In genomic region chr18:63447066-63447465, GRCh38 we compare ENCODE assay signal across 21 cellular contexts. TPM values are rescaled to one million over a fixed set of nuclear protein-coding genes. Genes with fewer than 3 reads are reported as not detected.
DNase-seq lines count a peak whose midpoint lies in the region; ATAC-seq, FAIRE-seq and TF ChIP-seq lines count a peak whose summit lies in the region.
"Had no signal": no experiment of that assay in that cellular context is flagged by ENCODE, and none has a peak within 500 bp of the region (broad histone marks: within the 10 kb centered on the region; RNA-seq: fewer than 3 reads in every experiment).

No MANE protein-coding gene starts in this region.

- no peak overlapping the region for H2BK5ac ChIP-seq in H1 (ENCODE audit: low read depth, low read length)

- H4K20me1 ChIP-seq in HepG2 (ENCODE audit: insufficient read depth, low read length) (no peaks in the 10 kb centered on the region), H1 (replicated peaks in 1 of 2; ENCODE audit: control insufficient read depth in 1 of 2, insufficient read depth in 2 of 2, low read length in 2 of 2) (peaks cover 0 to 2% of the 10 kb centered on the region in 2 experiments)

- no TSS peak for BruUV-seq in HepG2 (replicated peaks; lab: Mats Ljungman, UMichigan)

- no peak overlapping the region for H3K4me3 ChIP-seq in liver (ENCODE audit: low read depth in 1 of 3, low read length in 3 of 3)
- H3K4me3 ChIP-seq in HepG2 (replicated peaks in 1 of 3; ENCODE audit: insufficient read depth in 1 of 3, low read depth in 2 of 3, low read length in 3 of 3) = no peak overlapping the region
- no peak overlapping the region for H3K4me3 ChIP-seq in H1 (ENCODE audit: extremely low read depth in 1 of 4, insufficient read depth in 2 of 4, low read depth in 3 of 4, low read length in 4 of 4)
- no peak overlapping the region for H3K4me3 ChIP-seq in vagina
- H3K4me3 ChIP-seq in esophagus muscularis mucosa = no peak overlapping the region
- H3K4me3 ChIP-seq: GM23248 had no signal

- H3K27me3 ChIP-seq in liver (ENCODE audit: control insufficient read depth in 4 of 4, insufficient read depth in 4 of 4, low read length in 3 of 4) = no peaks in the 10 kb centered on the region
- H3K27me3 ChIP-seq in HepG2 (ENCODE audit: control insufficient read depth in 1 of 2, insufficient read depth in 2 of 2, low read length in 2 of 2) = no peaks in the 10 kb centered on the region
- no peaks in the 10 kb centered on the region for H3K27me3 ChIP-seq in H1 (replicated peaks in 1 of 4; ENCODE audit: control insufficient read depth in 3 of 4, extremely low read depth in 1 of 4, insufficient read depth in 3 of 4, low read length in 3 of 4)
- no peaks in the 10 kb centered on the region for H3K27me3 ChIP-seq in vagina
- H3K27me3 ChIP-seq in esophagus muscularis mucosa = no peaks in the 10 kb centered on the region

- no peak overlapping the region for H2BK20ac ChIP-seq in H1 (ENCODE audit: low read length)

- POLR2A ChIA-PET in HepG2 (lab: Yijun Ruan, JAX) (no interaction called here), H1 (lab: Charles Lee; ENCODE audit: partially characterized antibody) (no interaction called here)

- H3K79me1 ChIP-seq in H1 (ENCODE audit: low read depth, low read length) = no peaks in the 10 kb centered on the region

- H3K36me3 ChIP-seq in liver (ENCODE audit: control insufficient read depth in 4 of 4, insufficient read depth in 3 of 4, low read depth in 1 of 4, low read length in 3 of 4) (no peaks in the 10 kb centered on the region), HepG2 (replicated peaks in 1 of 2; ENCODE audit: control insufficient read depth in 1 of 2, insufficient read depth in 2 of 2, low read length in 2 of 2) (no peaks in the 10 kb centered on the region), H1 (ENCODE audit: control insufficient read depth in 2 of 4, insufficient read depth in 4 of 4, low read length in 3 of 4) (no peaks in the 10 kb centered on the region), vagina (no peaks in the 10 kb centered on the region), esophagus muscularis mucosa (no peaks in the 10 kb centered on the region)

- CTCF ChIA-PET in HepG2 (lab: Yijun Ruan, JAX; ENCODE audit: low intra/inter-chr PET ratio, low total read pairs) = no interaction called here
- CTCF ChIA-PET in H1 (lab: Charles Lee; ENCODE audit: partially characterized antibody) = interaction anchor here (0.9 to 1.4 kb wide), 3 partner anchors 20 to 377 kb away, joined by 4 to 5 read pairs (median 4); no protein-coding TSS in a partner anchor

- no peak overlapping the region for H3K18ac ChIP-seq in H1 (ENCODE audit: extremely low read depth, low read length)

- H2AFZ ChIP-seq in HepG2 (ENCODE audit: low read length) (no peak overlapping the region), H1 (ENCODE audit: low read length) (0 out of 2 replicates have a peak overlapping the region, but pooled peaks have one; percentile 0)
- H2AFZ ChIP-seq: GM23248 had no signal

- H4K91ac ChIP-seq in H1 (replicated peaks; ENCODE audit: insufficient read length, low read length) = no peak overlapping the region

- TF ChIP-seq POLR2A in HepG2 (IDR thresholded peaks at IDR 0.05; ENCODE audit: insufficient read depth in 1 of 2, low read depth in 2 of 2, low read length in 2 of 2) (no peak), H1 (IDR thresholded peaks at IDR 0.05; ENCODE audit: control extremely low read depth in 1 of 2, low read depth in 2 of 2, low read length in 2 of 2) (no peak), vagina (IDR thresholded peaks at IDR 0.05) (no peak), esophagus muscularis mucosa (IDR thresholded peaks at IDR 0.05; ENCODE audit: low read depth) (no peak)

- no peaks in the 10 kb centered on the region for H3K79me2 ChIP-seq in HepG2 (ENCODE audit: insufficient read depth, low read length)
- no peaks in the 10 kb centered on the region for H3K79me2 ChIP-seq in H1 (ENCODE audit: control insufficient read depth in 1 of 2, insufficient read depth in 2 of 2, low read length in 2 of 2)

- H2BK12ac ChIP-seq in H1 (ENCODE audit: low read depth, low read length) = no peak overlapping the region

- H4K8ac ChIP-seq in H1 (ENCODE audit: extremely low read depth, insufficient read depth, low read length) = no peak overlapping the region

- no peak overlapping the region for H3K14ac ChIP-seq in H1 (ENCODE audit: insufficient read length)

- no peak overlapping the region for H2BK15ac ChIP-seq in H1 (ENCODE audit: low read length)

- H3K4ac ChIP-seq in H1 (replicated peaks; ENCODE audit: insufficient read length, low read depth, low read length) = no peak overlapping the region

- H2BK120ac ChIP-seq in H1 (replicated peaks; ENCODE audit: low read depth, low read length) = no peak overlapping the region

- no peak for FAIRE-seq in HepG2 (lab: Jason Lieb, UNC)
- FAIRE-seq in H1 (lab: Jason Lieb, UNC) = no peak
- FAIRE-seq: GM12891 had no signal

- H3K23me2 ChIP-seq in H1 (ENCODE audit: low read depth, low read length) = no peaks in the 10 kb centered on the region

- intact Hi-C loops in HepG2 (cut with micrococcal nuclease; ENCODE audit: unreplicated experiment) (no loop called here), vagina (cut with DNase I) (no loop called here), esophagus muscularis mucosa (cut with DNase I) (no loop called here)

- ATAC-seq in HepG2 (no peak), left lobe of liver (peak; percentile 94), GM21717 (IDR thresholded peaks at IDR 0.05; ENCODE audit: unreplicated experiment) (no peak)

- in situ Hi-C loops in HepG2 (cut with HindIII; ENCODE audit: extremely low pct_ligation_motif_present, low pct_unique_long_range_greater_than_20kb) = loop anchor here (10.0 kb wide), 1 partner anchor 312 kb away; no protein-coding TSS in a partner anchor

- no peak overlapping the region for H3K4me2 ChIP-seq in HepG2 (ENCODE audit: low read depth, low read length)
- H3K4me2 ChIP-seq in H1 (ENCODE audit: insufficient read depth in 1 of 2, low read depth in 2 of 2, low read length in 2 of 2) = no peak overlapping the region

- no peak overlapping the region for H3K56ac ChIP-seq in H1 (replicated peaks; ENCODE audit: insufficient read length, low read depth, low read length)

- DNase-seq in HepG2 (ENCODE audit: low spot score) (no peak), H1 (ENCODE audit: low read depth in 1 of 2, low spot score in 2 of 2) (no peak), left lobe of liver (ENCODE audit: low spot score) (peak; percentile 81), vagina (ENCODE audit: extremely low spot score in 2 of 2) (no peak), esophagus muscularis mucosa (ENCODE audit: extremely low spot score) (no peak)
- DNase-seq: C1 segment of cervical spinal cord; Calu3; CD4-positive, alpha-beta memory T cell; COR-L47; DMS79 treated with DMSO at 0.1 percent for 48 hours; GF-D8; GM23248; H9 had no signal

- 45% methylated on average over 5 of the region's 5 CpGs for WGBS in liver
- 16% methylated on average over 5 of the region's 5 CpGs for WGBS in HepG2 (ENCODE audit: low lambda C conversion rate)
- 84% methylated on average over 5 of the region's 5 CpGs; no CpG with 5 or more reads in 1 of the 2 experiments for WGBS in H1 (ENCODE audit: extremely low coverage in 1 of 2, insufficient coverage in 1 of 2, insufficient read length in 1 of 2, insufficient replicate concordance in 2 of 2, low coverage in 1 of 2, low lambda C conversion rate in 2 of 2, missing lambda C conversion rate in 1 of 2), 2 experiments
- 85% methylated on average over 5 of the region's 5 CpGs for WGBS in esophagus muscularis mucosa

- TF ChIP-seq RAD21 in liver (IDR thresholded peaks at IDR 0.05) (no peak), HepG2 (CRISPR knock-in tag; IDR thresholded peaks at IDR 0.05) (no peak), H1 (IDR thresholded peaks at IDR 0.05 in 1 of 2, conservative IDR thresholded peaks at IDR 0.05 in 1 of 2; ENCODE audit: low read depth in 2 of 2, low read length in 2 of 2) (no peak)

- H3K9me3 ChIP-seq in liver (ENCODE audit: control insufficient read depth in 4 of 4, low read length in 3 of 4) (no peaks in the 10 kb centered on the region), HepG2 (ENCODE audit: low read length) (no peaks in the 10 kb centered on the region), H1 (ENCODE audit: insufficient read depth in 2 of 2, low read depth in 1 of 2, low read length in 1 of 2) (no peaks in the 10 kb centered on the region; a peak in 1 of 4 replicates), vagina (no peaks in the 10 kb centered on the region), esophagus muscularis mucosa (no peaks in the 10 kb centered on the region)

- TF ChIP-seq CTCF in liver (IDR thresholded peaks at IDR 0.05; ENCODE audit: low read depth, low read length, missing input control) = no peak
- no peak for TF ChIP-seq CTCF in HepG2 (CRISPR knock-in tag; IDR thresholded peaks at IDR 0.05)
- no peak for TF ChIP-seq CTCF in H1 (IDR thresholded peaks at IDR 0.05; ENCODE audit: control extremely low read depth in 1 of 3, insufficient read depth in 1 of 3, low read depth in 1 of 3, low read length in 3 of 3)
- TF ChIP-seq CTCF in vagina (IDR thresholded peaks at IDR 0.05) = no peak
- TF ChIP-seq CTCF in esophagus muscularis mucosa (IDR thresholded peaks at IDR 0.05) = no peak

- no peak overlapping the region for H2AK5ac ChIP-seq in H1 (ENCODE audit: low read depth, low read length)

- peaks cover 0 to 13% (median 5%) of the 10 kb centered on the region in 4 donors for H3K4me1 ChIP-seq in liver (ENCODE audit: control insufficient read depth in 4 of 4, insufficient read depth in 4 of 4, low read length in 3 of 4)
- no peaks in the 10 kb centered on the region for H3K4me1 ChIP-seq in HepG2 (ENCODE audit: insufficient read depth, low read length)
- H3K4me1 ChIP-seq in H1 (replicated peaks in 1 of 4; ENCODE audit: control insufficient read depth in 3 of 4, insufficient read depth in 4 of 4, low read length in 3 of 4) = no peaks in the 10 kb centered on the region; a peak in 1 of 7 replicates
- peaks cover 22% of the 10 kb centered on the region for H3K4me1 ChIP-seq in vagina
- peaks cover 0 to 4% (median 0%) of the 10 kb centered on the region in 4 donors for H3K4me1 ChIP-seq in esophagus muscularis mucosa

- H3K27ac ChIP-seq in liver (ENCODE audit: low read depth in 1 of 2, low read length in 2 of 2) (no peak overlapping the region), HepG2 (ENCODE audit: extremely low read length, insufficient read depth, low read length) (no peak overlapping the region), H1 (ENCODE audit: low read depth, low read length) (no peak overlapping the region), vagina (no peak overlapping the region), esophagus muscularis mucosa (replicated peaks in 1 of 4) (no peak overlapping the region)
- H3K27ac ChIP-seq: GM23248 had no signal

- H3K9ac ChIP-seq in liver (ENCODE audit: low read depth in 1 of 2, low read length in 2 of 2) = no peak overlapping the region
- no peak overlapping the region for H3K9ac ChIP-seq in HepG2 (ENCODE audit: insufficient read depth, low read depth, low read length)
- H3K9ac ChIP-seq in H1 (replicated peaks in 1 of 4; ENCODE audit: extremely low read depth in 1 of 4, low read depth in 3 of 4, low read length in 3 of 4) = no peak overlapping the region
- H3K9ac ChIP-seq: GM23248 had no signal

- TF ChIP-seq EP300 in HepG2 (IDR thresholded peaks at IDR 0.05; ENCODE audit: low read depth in 2 of 2, low read length in 2 of 2) = no peak
- TF ChIP-seq EP300 in HepG2 (CRISPR knock-in tag; IDR thresholded peaks at IDR 0.05; ENCODE audit: borderline replicate concordance) = no peak
- no peak for TF ChIP-seq EP300 in H1 (IDR thresholded peaks at IDR 0.05; ENCODE audit: borderline replicate concordance in 1 of 2, low read depth in 2 of 2, low read length in 2 of 2)
- no peak for TF ChIP-seq EP300 in esophagus muscularis mucosa (IDR thresholded peaks at IDR 0.05)

- no peak overlapping the region for H3K23ac ChIP-seq in H1 (ENCODE audit: insufficient read length)

- H4K5ac ChIP-seq in H1 (ENCODE audit: insufficient read length, low read depth, low read length) = no peak overlapping the region

RNA-seq across cellular contexts. Expression of gene VPS4B, which starts 24.8 kb away (rescaled TPM):
- total RNA-seq in liver (10 to 100 TPM; 18.6 to 20.6 TPM), HepG2 (2016; rRNA removed; fragmentation: Illumina TruSeq; extraction: Trizol) (25.9 and 38.3 TPM in 2 replicates), left lobe of liver (24.7 TPM), vagina (30.7 TPM), esophagus muscularis mucosa (10 to 100 TPM; 25.7 to 32.1 (median 29.4) TPM)
- polyA plus RNA-seq in liver (10 to 100 TPM; 12.2 to 17.7 TPM), HepG2 (2011; rRNA removed) (11.7 and 12.8 TPM in 2 replicates), H1 (2011; rRNA removed) (6.1 and 7.2 TPM in 2 replicates)
- 2.2 TPM in 2 replicates for total RNA-seq in HepG2 (2016; cell fraction: cytosol; rRNA removed; fragmentation: Illumina TruSeq; extraction: Trizol; ENCODE audit: low read depth)
- 28.6 and 39.0 TPM in 2 replicates for total RNA-seq in HepG2 (2016; cell fraction: insoluble cytoplasmic fraction; rRNA removed; fragmentation: Illumina TruSeq; extraction: Trizol)
- 7.0 and 9.1 TPM in 2 replicates for total RNA-seq in HepG2 (2016; cell fraction: membrane; rRNA removed; fragmentation: Illumina TruSeq; extraction: Trizol)
- 17.0 and 25.2 TPM in 2 replicates for total RNA-seq in HepG2 (2016; cell fraction: nucleus; rRNA removed; fragmentation: Illumina TruSeq; extraction: Trizol)
- 7.0 and 9.7 TPM in 2 replicates for polyA plus RNA-seq in HepG2 (2011; cell fraction: cytosol; rRNA removed)
- 3.3 and 4.4 TPM in 2 replicates for polyA plus RNA-seq in HepG2 (2011; cell fraction: nucleus; rRNA removed)
- 20.2 and 20.4 TPM in 2 replicates for polyA plus RNA-seq in HepG2 (2012)
- 0.92 and 1.0 TPM in 2 replicates for polyA plus RNA-seq in HepG2 (2016; cell fraction: cytosol; fragmentation: Illumina TruSeq; extraction: Trizol; ENCODE audit: low read depth)
- polyA plus RNA-seq in HepG2 (2016; cell fraction: insoluble cytoplasmic fraction; fragmentation: Illumina TruSeq; extraction: Trizol; ENCODE audit: low read depth) = 29.8 and 30.0 TPM in 2 replicates
- 3.6 and 3.7 TPM in 2 replicates for polyA plus RNA-seq in HepG2 (2016; cell fraction: membrane; fragmentation: Illumina TruSeq; extraction: Trizol; ENCODE audit: low read depth)
- 15.7 and 17.2 TPM in 2 replicates for polyA plus RNA-seq in HepG2 (2016; cell fraction: nucleus; fragmentation: Illumina TruSeq; extraction: Trizol; ENCODE audit: insufficient read depth, low read depth)
- polyA minus RNA-seq in HepG2 (2011; rRNA and poly(A)+ RNA removed; ENCODE audit: low replicate concordance) = 30.2 and 30.7 TPM in 2 replicates
- polyA minus RNA-seq in HepG2 (2011; cell fraction: cytosol; rRNA and poly(A)+ RNA removed) = 12.1 and 16.9 TPM in 2 replicates
- polyA minus RNA-seq in HepG2 (2011; cell fraction: nucleus; rRNA and poly(A)+ RNA removed) = 27.9 and 33.8 TPM in 2 replicates
- total RNA-seq in H1 (2021; fragmentation: NEBNext Ultra II Directional; extraction: Animal tissue kit (Norgen Biotek cat#: 25700)) = 42.7 and 45.3 TPM in 2 replicates
- polyA plus RNA-seq in H1 (2011; cell fraction: cytosol; rRNA removed) = 13.1 TPM
- polyA plus RNA-seq in H1 (2011; cell fraction: nucleus; rRNA removed) = 7.1 TPM
- polyA plus RNA-seq in H1 (2012, experiment 1 of 2) = 16.0 to 22.9 TPM (median 21.4 TPM) in 4 replicates
- 2.4 TPM for polyA plus RNA-seq in H1 (2012, experiment 2 of 2)
- 35.9 TPM for polyA plus RNA-seq in H1 (2013, experiment 1 of 2)
- 38.3 TPM for polyA plus RNA-seq in H1 (2013, experiment 2 of 2)
- polyA minus RNA-seq in H1 (2011; rRNA and poly(A)+ RNA removed) = 18.8 and 23.5 TPM in 2 replicates
- 24.4 TPM for polyA minus RNA-seq in H1 (2011; cell fraction: cytosol; rRNA and poly(A)+ RNA removed)
- polyA minus RNA-seq in H1 (2011; cell fraction: nucleus; rRNA and poly(A)+ RNA removed) = 28.9 TPM

RNA-seq across cellular contexts. Expression of gene SERPINB5, which starts 29.7 kb away (rescaled TPM):
- not detected for total RNA-seq in liver
- under 1 TPM in 1 of 2 donors, not detected in 1; 0.05 TPM for polyA plus RNA-seq in liver
- total RNA-seq in HepG2 (2016; rRNA removed; fragmentation: Illumina TruSeq; extraction: Trizol) = not detected in 2 replicates
- total RNA-seq in HepG2 (2016; cell fraction: cytosol; rRNA removed; fragmentation: Illumina TruSeq; extraction: Trizol; ENCODE audit: low read depth) = not detected in 2 replicates
- total RNA-seq in HepG2 (2016; cell fraction: insoluble cytoplasmic fraction; rRNA removed; fragmentation: Illumina TruSeq; extraction: Trizol) = not detected in 2 replicates
- not detected in 2 replicates for total RNA-seq in HepG2 (2016; cell fraction: membrane; rRNA removed; fragmentation: Illumina TruSeq; extraction: Trizol)
- not detected in 2 replicates for total RNA-seq in HepG2 (2016; cell fraction: nucleus; rRNA removed; fragmentation: Illumina TruSeq; extraction: Trizol)
- not detected in 2 replicates for polyA plus RNA-seq in HepG2 (2011; rRNA removed)
- not detected in 2 replicates for polyA plus RNA-seq in HepG2 (2011; cell fraction: cytosol; rRNA removed)
- not detected in 2 replicates for polyA plus RNA-seq in HepG2 (2011; cell fraction: nucleus; rRNA removed)
- polyA plus RNA-seq in HepG2 (2012) = not detected in 2 replicates
- polyA plus RNA-seq in HepG2 (2016; cell fraction: cytosol; fragmentation: Illumina TruSeq; extraction: Trizol; ENCODE audit: low read depth) = not detected in 2 replicates
- polyA plus RNA-seq in HepG2 (2016; cell fraction: insoluble cytoplasmic fraction; fragmentation: Illumina TruSeq; extraction: Trizol; ENCODE audit: low read depth) = not detected in 2 replicates
- polyA plus RNA-seq in HepG2 (2016; cell fraction: membrane; fragmentation: Illumina TruSeq; extraction: Trizol; ENCODE audit: low read depth) = not detected in 2 replicates
- polyA plus RNA-seq in HepG2 (2016; cell fraction: nucleus; fragmentation: Illumina TruSeq; extraction: Trizol; ENCODE audit: insufficient read depth, low read depth) = not detected in 2 replicates
- 133 TPM in 1 of 2 replicates, not detected in the other for polyA minus RNA-seq in HepG2 (2011; rRNA and poly(A)+ RNA removed; ENCODE audit: low replicate concordance)
- not detected in 2 replicates for polyA minus RNA-seq in HepG2 (2011; cell fraction: cytosol; rRNA and poly(A)+ RNA removed)
- not detected in 2 replicates for polyA minus RNA-seq in HepG2 (2011; cell fraction: nucleus; rRNA and poly(A)+ RNA removed)
- 0.23 TPM in 1 of 2 replicates, not detected in the other for total RNA-seq in H1 (2021; fragmentation: NEBNext Ultra II Directional; extraction: Animal tissue kit (Norgen Biotek cat#: 25700))
- 0.03 TPM in 1 of 2 replicates, not detected in the other for polyA plus RNA-seq in H1 (2011; rRNA removed)
- polyA plus RNA-seq in H1 (2011; cell fraction: cytosol; rRNA removed) = not detected
- polyA plus RNA-seq in H1 (2011; cell fraction: nucleus; rRNA removed) = 0.06 TPM
- not detected in 4 replicates for polyA plus RNA-seq in H1 (2012, experiment 1 of 2)
- not detected for polyA plus RNA-seq in H1 (2012, experiment 2 of 2)
- polyA plus RNA-seq in H1 (2013, experiment 1 of 2) = 0.16 TPM
- 0.20 TPM for polyA plus RNA-seq in H1 (2013, experiment 2 of 2)
- polyA minus RNA-seq in H1 (2011; rRNA and poly(A)+ RNA removed) = 0.06 TPM in 1 of 2 replicates, not detected in the other
- polyA minus RNA-seq in H1 (2011; cell fraction: cytosol; rRNA and poly(A)+ RNA removed) = not detected
- polyA minus RNA-seq in H1 (2011; cell fraction: nucleus; rRNA and poly(A)+ RNA removed) = 1.5 TPM
- not detected for total RNA-seq in left lobe of liver
- 141 TPM for total RNA-seq in vagina
- total RNA-seq in esophagus muscularis mucosa = not detected
- total RNA-seq: A172; CD4-positive, alpha-beta memory T cell; Daoy; G401; GM23248; H4; H9 had no signal
- polyA plus RNA-seq: BJ; CD4-positive, alpha-beta memory T cell; GM23248 had no signal

Comparison
In these comparisons a context has a peak if more than half of its experiments do, and no peak if none do; other contexts are left out.
1. RNA of gene SERPINB5, which starts 29.7 kb away (total RNA-seq): 141 TPM in vagina (single experiment); 0.23 TPM in H1, not detected in liver, not detected in HepG2, not detected in left lobe of liver (single experiment) and not detected in esophagus muscularis mucosa; every median in the first group is over 100 times any median in the second.